ENCODE assay signal across 20 cellular contexts in the genomic region with DNA sequence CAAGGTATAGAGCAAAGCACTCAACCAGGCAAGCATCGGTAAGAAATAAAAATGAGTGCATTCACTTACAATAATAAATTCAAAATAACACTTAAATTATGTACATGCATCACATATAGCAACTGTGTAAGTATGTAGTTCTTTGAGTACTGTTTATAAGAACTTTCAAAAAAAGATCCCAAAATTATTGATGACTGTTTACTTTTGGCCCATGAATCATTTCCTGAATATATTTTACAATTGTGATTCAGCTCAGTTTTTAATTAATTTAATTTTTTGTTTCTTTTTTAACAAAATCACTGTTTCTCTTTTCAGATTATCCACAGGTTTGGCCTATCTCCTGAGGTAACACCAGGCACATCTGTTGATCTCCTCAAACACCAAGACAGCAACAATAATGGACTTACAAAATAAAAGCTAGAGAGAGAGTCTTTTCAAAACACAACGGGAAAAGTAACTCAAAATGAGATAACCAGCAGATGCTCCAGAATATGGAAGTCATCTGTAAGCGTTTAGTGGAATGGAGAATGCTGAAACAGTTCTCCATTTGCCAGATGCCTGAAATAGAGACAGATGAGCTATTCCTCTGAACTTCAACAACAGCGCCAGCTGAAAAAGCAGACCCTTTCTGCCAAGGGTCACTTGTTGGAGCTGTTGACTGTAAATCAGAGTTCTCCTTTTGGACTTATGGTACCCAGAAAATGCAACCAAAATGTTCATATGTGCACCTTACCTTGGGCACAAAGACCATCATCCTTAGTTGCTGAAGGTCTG.
A peak's percentile ranks its signal among the peaks of the same experiment; 100 is the strongest.
DNase-seq lines count a peak whose midpoint lies in the region; ATAC-seq and TF ChIP-seq lines count a peak whose summit lies in the region.
"Had no signal": no experiment of that assay in that cellular context is flagged by ENCODE, and none has a peak within 500 bp of the region (broad histone marks: within the 10 kb centered on the region; RNA-seq: fewer than 3 reads in every experiment).

No MANE protein-coding gene starts in this region.

- no peaks in the 10 kb centered on the region for H3K9me3 ChIP-seq in T-helper 17 cell (ENCODE audit: control insufficient read depth, low read length, poor library complexity, severe bottlenecking)
- H3K9me3 ChIP-seq: Peyer's patch, sigmoid colon had no signal

- peaks cover 2% of the 10 kb centered on the region for H3K4me1 Mint-ChIP-seq in T-helper 17 cell

- H3K27ac ChIP-seq in rectal smooth muscle tissue (ENCODE audit: low read depth, low read length), result peak overlapping the region; percentile 16
- H3K27ac ChIP-seq: Peyer's patch had no signal

- no peaks in the 10 kb centered on the region for H3K36me3 Mint-ChIP-seq in T-helper 17 cell (ENCODE audit: low read depth)
- H3K36me3 Mint-ChIP-seq: activated naive CD4-positive, alpha-beta T cell treated with anti-CD3 and anti-CD28 coated beads, Interleukin-2, amount 10 ng/mL, durations not matched to agents 7 days and 5 days; IgD-negative memory B cell had no signal

- no peak overlapping the region for H3K9ac ChIP-seq in rectal smooth muscle tissue (ENCODE audit: low read length)

- no peak overlapping the region for H3K27ac Mint-ChIP-seq in T-helper 17 cell
- H3K27ac Mint-ChIP-seq: activated naive CD4-positive, alpha-beta T cell treated with anti-CD3 and anti-CD28 coated beads, Interleukin-2, amount 10 ng/mL, durations not matched to agents 7 days and 5 days; B cell; IgD-negative memory B cell had no signal

- peak; percentile 74 for DNase-seq in EH (ENCODE audit: low read depth)
- peak; percentile 10 for DNase-seq in SK-N-DZ (ENCODE audit: low spot score)
- peak; percentile 49 for DNase-seq in fibroblast of the aortic adventitia (ENCODE audit: low read depth)
- DNase-seq in GM19238 (ENCODE audit: insufficient read length, low spot score), result no peak
- no peak for DNase-seq in T-helper 17 cell
- DNase-seq in 8988T, result no peak
- DNase-seq: activated naive CD4-positive, alpha-beta T cell treated with anti-CD3 and anti-CD28 coated beads, Interleukin-2, amount 10 ng/mL, durations not matched to agents 7 days and 5 days; Calu3; cortex of kidney; midbrain; NCI-H2107; NCI-H774; occipital lobe; Peyer's patch; sigmoid colon; substantia nigra had no signal

- H3K4me3 ChIP-seq in fibroblast of the aortic adventitia (ENCODE audit: low read depth, low read length) (no peak overlapping the region), rectal smooth muscle tissue (ENCODE audit: low read length) (no peak overlapping the region)
- H3K4me3 ChIP-seq: Peyer's patch, sigmoid colon had no signal

- peaks cover 13% of the 10 kb centered on the region for H3K27me3 Mint-ChIP-seq in T-helper 17 cell
- H3K27me3 Mint-ChIP-seq: activated naive CD4-positive, alpha-beta T cell treated with anti-CD3 and anti-CD28 coated beads, Interleukin-2, amount 10 ng/mL, durations not matched to agents 7 days and 5 days; B cell had no signal

- H3K4me1 ChIP-seq in rectal smooth muscle tissue (ENCODE audit: control insufficient read depth, insufficient read depth, low read length), result peaks cover 9% of the 10 kb centered on the region

- no peak for TF ChIP-seq CTCF in fibroblast of the aortic adventitia (IDR thresholded peaks at IDR 0.05; ENCODE audit: insufficient read depth, low read length)

- no peaks in the 10 kb centered on the region for H3K27me3 ChIP-seq in rectal smooth muscle tissue (ENCODE audit: control insufficient read depth, insufficient read depth, low read length)
- H3K27me3 ChIP-seq: Peyer's patch, sigmoid colon had no signal

- no peak for ATAC-seq in T-helper 17 cell
- ATAC-seq in GM18861 (IDR thresholded peaks at IDR 0.05; ENCODE audit: unreplicated experiment), result no peak

- no peaks in the 10 kb centered on the region for H3K36me3 ChIP-seq in rectal smooth muscle tissue (ENCODE audit: control insufficient read depth, insufficient read depth, low read length)
- H3K36me3 ChIP-seq: Peyer's patch, sigmoid colon had no signal

- no peak overlapping the region for H3K4me3 Mint-ChIP-seq in T-helper 17 cell
- H3K4me3 Mint-ChIP-seq: activated naive CD4-positive, alpha-beta T cell treated with anti-CD3 and anti-CD28 coated beads, Interleukin-2, amount 10 ng/mL, durations not matched to agents 7 days and 5 days; B cell; IgD-negative memory B cell had no signal

Comparison
In these comparisons a context has a peak if more than half of its experiments do, and no peak if none do; other contexts are left out.
1. DNase-seq: peak in EH (single experiment), SK-N-DZ (single experiment) and fibroblast of the aortic adventitia (single experiment); none in GM19238 (single experiment), T-helper 17 cell (0 of 3) and 8988T (single experiment).